In the genomic region with DNA sequence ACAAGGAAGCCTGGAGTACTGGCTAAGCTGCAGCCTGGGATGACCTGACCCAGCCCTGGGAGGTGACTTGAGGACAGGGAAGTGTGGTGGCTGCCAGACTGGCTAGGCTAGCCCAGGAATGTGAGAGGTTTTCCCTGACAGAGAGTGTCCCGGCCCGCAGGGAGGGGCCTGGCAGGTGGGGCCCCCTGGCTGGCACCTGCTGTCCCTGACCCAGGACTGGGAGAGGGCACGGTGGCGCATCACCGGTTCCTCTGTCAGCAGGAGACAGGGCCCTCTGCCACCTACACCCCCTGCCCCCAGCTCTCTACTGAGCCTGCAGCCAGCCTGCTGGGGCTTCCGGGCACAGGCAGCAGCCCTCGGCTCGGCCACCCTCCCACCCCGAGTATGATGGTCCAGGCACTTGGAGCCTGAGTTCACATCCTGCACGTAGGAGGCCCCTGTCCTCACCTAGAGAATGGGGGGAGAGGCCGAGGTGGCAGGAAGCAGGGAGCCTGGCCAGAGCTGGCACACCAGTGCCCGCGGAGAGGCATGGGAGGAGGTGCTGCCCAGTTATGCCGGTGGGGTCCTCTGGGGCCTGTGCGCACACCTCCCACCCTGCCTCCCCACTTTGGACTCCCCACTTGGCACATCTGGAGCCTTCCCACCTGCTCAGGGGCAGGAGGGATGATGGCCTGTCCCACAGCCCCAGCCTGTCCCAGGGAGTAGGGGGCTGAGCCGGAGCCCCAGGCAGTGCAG, we compare ENCODE assay signal across 10 cellular contexts. TPM values are rescaled to one million over a fixed set of nuclear protein-coding genes. Genes with fewer than 3 reads are reported as not detected.
DNase-seq lines count a peak whose midpoint lies in the region; ATAC-seq and TF ChIP-seq lines count a peak whose summit lies in the region.
"Had no signal": no experiment of that assay in that cellular context is flagged by ENCODE, and none has a peak within 500 bp of the region (broad histone marks: within the 10 kb centered on the region; RNA-seq: fewer than 3 reads in every experiment).

No MANE protein-coding gene starts in this region.

- POLR2A ChIA-PET in activated naive CD8-positive, alpha-beta T cell treated with anti-CD3 and anti-CD28 coated beads, Interleukin-2, amount 10 ng/mL, durations not matched to agents 7 days and 5 days (lab: Charles Lee) = interaction anchor here (1.2 kb wide), 1 partner anchor 34 kb away, joined by 3 read pairs; no protein-coding TSS in a partner anchor

- no peak for TF ChIP-seq CTCF in lung (IDR thresholded peaks at IDR 0.05; ENCODE audit: control extremely low read depth, extremely low read depth)
- no peak for TF ChIP-seq CTCF in GM13976 (IDR thresholded peaks at IDR 0.05; ENCODE audit: borderline replicate concordance, control extremely low read depth, extremely low read depth, insufficient read depth, missing control alignments)

- in situ Hi-C loops in GM13976 (cut with MboI; ENCODE audit: low sequenced_read_pairs, unreplicated experiment) = no loop called here

- H3K27me3 Mint-ChIP-seq in activated naive CD8-positive, alpha-beta T cell treated with anti-CD3 and anti-CD28 coated beads, Interleukin-2, amount 10 ng/mL, durations not matched to agents 7 days and 5 days = peaks cover 4% of the 10 kb centered on the region

- peak overlapping the region; percentile 16 for H3K27ac Mint-ChIP-seq in activated naive CD8-positive, alpha-beta T cell treated with anti-CD3 and anti-CD28 coated beads, Interleukin-2, amount 10 ng/mL, durations not matched to agents 7 days and 5 days

- H3K4me1 Mint-ChIP-seq in activated naive CD8-positive, alpha-beta T cell treated with anti-CD3 and anti-CD28 coated beads, Interleukin-2, amount 10 ng/mL, durations not matched to agents 7 days and 5 days = peaks cover 17% of the 10 kb centered on the region

- H3K27me3 ChIP-seq in lung (ENCODE audit: control insufficient read depth, insufficient read depth) = no peaks in the 10 kb centered on the region

- H3K36me3 ChIP-seq in lung (ENCODE audit: control insufficient read depth in 2 of 2, insufficient read depth in 2 of 2, low read length in 2 of 2) = no peaks in the 10 kb centered on the region

- intact Hi-C loops in Right ventricle myocardium inferior (cut with DNase I) = no loop called here
- intact Hi-C loops in left cardiac atrium (cut with DNase I) = no loop called here

- H3K4me1 ChIP-seq in lung (ENCODE audit: control insufficient read depth in 2 of 2, insufficient read depth in 2 of 2, low read length in 2 of 2) = peaks cover 0 to 8% of the 10 kb centered on the region in 2 donors

- no peaks in the 10 kb centered on the region for H3K9me3 Mint-ChIP-seq in activated naive CD8-positive, alpha-beta T cell treated with anti-CD3 and anti-CD28 coated beads, Interleukin-2, amount 10 ng/mL, durations not matched to agents 7 days and 5 days

- H3K27ac ChIP-seq in lung (ENCODE audit: low read depth in 1 of 2, low read length in 1 of 2) = no peak overlapping the region

- WGBS in lung, 2 donors = 63 to 88% methylated on average over 16 of the region's 16 CpGs

- H3K9me3 ChIP-seq in lung (ENCODE audit: control insufficient read depth in 2 of 2, insufficient read depth in 1 of 2, low read length in 1 of 2) = no peaks in the 10 kb centered on the region

- H3K36me3 Mint-ChIP-seq in activated naive CD8-positive, alpha-beta T cell treated with anti-CD3 and anti-CD28 coated beads, Interleukin-2, amount 10 ng/mL, durations not matched to agents 7 days and 5 days = no peaks in the 10 kb centered on the region
- H3K36me3 Mint-ChIP-seq: CD14-positive monocyte had no signal

- H3K4me3 Mint-ChIP-seq in activated naive CD8-positive, alpha-beta T cell treated with anti-CD3 and anti-CD28 coated beads, Interleukin-2, amount 10 ng/mL, durations not matched to agents 7 days and 5 days = peak overlapping the region; percentile 50

- H3K4me3 ChIP-seq in lung = no peak overlapping the region

- DNase-seq in Right ventricle myocardium inferior (ENCODE audit: missing footprints) (no peak), left cardiac atrium (no peak), lung (ENCODE audit: low spot score) (peak; percentile 50), ureter (ENCODE audit: low spot score) (peak; percentile 70), GM13976 (ENCODE audit: low spot score) (no peak)
- no peak for DNase-seq in activated naive CD8-positive, alpha-beta T cell treated with anti-CD3 and anti-CD28 coated beads, Interleukin-2, amount 10 ng/mL, durations not matched to agents 7 days and 5 days
- DNase-seq: NCI-H2107 had no signal

- peak; percentile 51 for ATAC-seq in Right ventricle myocardium inferior
- ATAC-seq in left cardiac atrium = no peak
- no peak for ATAC-seq in activated naive CD8-positive, alpha-beta T cell treated with anti-CD3 and anti-CD28 coated beads, Interleukin-2, amount 10 ng/mL, durations not matched to agents 7 days and 5 days (ENCODE audit: low read depth)
- ATAC-seq in lung (ENCODE audit: insufficient read depth, low FRiP score) = no peak
- no peak for ATAC-seq in HG03196 (IDR thresholded peaks at IDR 0.05; ENCODE audit: unreplicated experiment)
- ATAC-seq in HG02678 (IDR thresholded peaks at IDR 0.05; ENCODE audit: unreplicated experiment) = no peak

RNA-seq across cellular contexts. Expression of a gene that starts 0.5 kb away (rescaled TPM):
- 0.30 TPM for total RNA-seq in Right ventricle myocardium inferior
- total RNA-seq in left cardiac atrium = under 1 TPM; 0.44 to 0.65 TPM
- total RNA-seq in activated naive CD8-positive, alpha-beta T cell treated with anti-CD3 and anti-CD28 coated beads, Interleukin-2, amount 10 ng/mL, durations not matched to agents 7 days and 5 days = 1 to 10 TPM; 1.9 to 2.2 TPM
- 1 to 10 TPM; 1.1 to 2.4 TPM for total RNA-seq in lung
- polyA plus RNA-seq in lung = 1 to 10 TPM; 1.8 to 2.5 TPM
- total RNA-seq in ureter = 3.1 TPM
- polyA plus RNA-seq: CD14-positive monocyte had no signal

RNA-seq across cellular contexts. Expression of a gene that starts 32.9 kb away (rescaled TPM):
- total RNA-seq in Right ventricle myocardium inferior = 239 TPM
- 100 to 1,000 TPM; 266 to 321 TPM for total RNA-seq in left cardiac atrium
- 100 to 1,000 TPM; 740 to 773 TPM for total RNA-seq in activated naive CD8-positive, alpha-beta T cell treated with anti-CD3 and anti-CD28 coated beads, Interleukin-2, amount 10 ng/mL, durations not matched to agents 7 days and 5 days
- 100 to 1,000 TPM; 316 to 541 TPM for total RNA-seq in lung
- 100 to 1,000 TPM; 353 to 589 TPM for polyA plus RNA-seq in lung
- total RNA-seq in ureter = 669 TPM

RNA-seq across cellular contexts. Expression of a gene that starts 37.2 kb away (rescaled TPM):
- total RNA-seq in Right ventricle myocardium inferior = 10.5 TPM
- total RNA-seq in left cardiac atrium = 10 to 100 TPM; 11.6 to 15.2 TPM
- total RNA-seq in activated naive CD8-positive, alpha-beta T cell treated with anti-CD3 and anti-CD28 coated beads, Interleukin-2, amount 10 ng/mL, durations not matched to agents 7 days and 5 days = 10 to 100 TPM; 27.5 to 30.1 TPM
- total RNA-seq in lung = 10 to 100 TPM; 18.0 to 31.3 TPM
- polyA plus RNA-seq in lung = 10 to 100 TPM; 17.1 to 31.8 TPM
- 17.5 TPM for total RNA-seq in ureter

RNA-seq across cellular contexts. Expression of a gene that starts 57.6 kb away (rescaled TPM):
- total RNA-seq in Right ventricle myocardium inferior (336 TPM), left cardiac atrium (100 to 1,000 TPM; 262 to 270 TPM), lung (100 to 1,000 TPM in 1 of 2 donors, 10 to 100 TPM in 1; 87.0 to 285 TPM), ureter (274 TPM)
- 100 to 1,000 TPM; 205 to 210 TPM for total RNA-seq in activated naive CD8-positive, alpha-beta T cell treated with anti-CD3 and anti-CD28 coated beads, Interleukin-2, amount 10 ng/mL, durations not matched to agents 7 days and 5 days
- polyA plus RNA-seq in lung = 100 to 1,000 TPM; 408 to 740 TPM

Comparison
In these comparisons a context has a peak if more than half of its experiments do, and no peak if none do; other contexts are left out.
1. DNase-seq: peak in lung (single experiment) and ureter (single experiment); none in Right ventricle myocardium inferior (single experiment), left cardiac atrium (single experiment), activated naive CD8-positive, alpha-beta T cell treated with anti-CD3 and anti-CD28 coated beads, Interleukin-2, amount 10 ng/mL, durations not matched to agents 7 days and 5 days (single experiment) and GM13976 (single experiment).